Comparison of ENCODE assay signal across 1 cellular context in genomic region chr7:156895024-156895780, GRCh38.
TF ChIP-seq lines count a peak whose summit lies in the region.

No MANE protein-coding gene starts in this region.

TF ChIP-seq in GM23338, 12 proteins besides CTCF, POLR2A, EP300 and RAD21 (continued from another document):
- TF ChIP-seq STAT1 (IDR thresholded peaks at IDR 0.05; ENCODE audit: unreplicated experiment): no peak
- TF ChIP-seq JUNB (IDR thresholded peaks at IDR 0.05; ENCODE audit: unreplicated experiment): no peak
- no peak for TF ChIP-seq REST (IDR thresholded peaks at IDR 0.05; ENCODE audit: unreplicated experiment)
